1 cellular context compared by ENCODE assay signal in the genomic region with DNA sequence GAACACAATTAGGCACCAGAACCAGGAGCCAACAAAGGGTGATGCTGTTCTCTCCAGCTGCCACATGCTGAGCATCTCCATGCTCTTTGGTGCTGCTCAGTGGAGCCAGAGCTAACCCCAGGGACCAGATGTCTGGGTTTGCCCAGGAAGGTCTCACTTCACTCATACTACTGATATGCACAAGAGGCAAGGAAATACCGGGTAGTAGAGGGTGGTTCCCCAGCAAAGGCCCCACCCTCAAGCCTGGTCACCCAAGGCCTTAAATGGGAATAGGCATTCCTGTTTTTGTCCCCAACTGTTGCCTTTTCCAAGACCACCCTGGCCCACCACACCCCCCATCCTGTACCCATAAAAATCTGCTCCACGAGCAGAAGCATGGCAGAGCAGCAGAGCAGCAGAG.
TF ChIP-seq lines count a peak whose summit lies in the region.

No MANE protein-coding gene starts in this region.

TF ChIP-seq in GM12878, 131 proteins besides CTCF, POLR2A, EP300 and RAD21 (continued from another document and continues in another):
- TF ChIP-seq, protein P1, sequence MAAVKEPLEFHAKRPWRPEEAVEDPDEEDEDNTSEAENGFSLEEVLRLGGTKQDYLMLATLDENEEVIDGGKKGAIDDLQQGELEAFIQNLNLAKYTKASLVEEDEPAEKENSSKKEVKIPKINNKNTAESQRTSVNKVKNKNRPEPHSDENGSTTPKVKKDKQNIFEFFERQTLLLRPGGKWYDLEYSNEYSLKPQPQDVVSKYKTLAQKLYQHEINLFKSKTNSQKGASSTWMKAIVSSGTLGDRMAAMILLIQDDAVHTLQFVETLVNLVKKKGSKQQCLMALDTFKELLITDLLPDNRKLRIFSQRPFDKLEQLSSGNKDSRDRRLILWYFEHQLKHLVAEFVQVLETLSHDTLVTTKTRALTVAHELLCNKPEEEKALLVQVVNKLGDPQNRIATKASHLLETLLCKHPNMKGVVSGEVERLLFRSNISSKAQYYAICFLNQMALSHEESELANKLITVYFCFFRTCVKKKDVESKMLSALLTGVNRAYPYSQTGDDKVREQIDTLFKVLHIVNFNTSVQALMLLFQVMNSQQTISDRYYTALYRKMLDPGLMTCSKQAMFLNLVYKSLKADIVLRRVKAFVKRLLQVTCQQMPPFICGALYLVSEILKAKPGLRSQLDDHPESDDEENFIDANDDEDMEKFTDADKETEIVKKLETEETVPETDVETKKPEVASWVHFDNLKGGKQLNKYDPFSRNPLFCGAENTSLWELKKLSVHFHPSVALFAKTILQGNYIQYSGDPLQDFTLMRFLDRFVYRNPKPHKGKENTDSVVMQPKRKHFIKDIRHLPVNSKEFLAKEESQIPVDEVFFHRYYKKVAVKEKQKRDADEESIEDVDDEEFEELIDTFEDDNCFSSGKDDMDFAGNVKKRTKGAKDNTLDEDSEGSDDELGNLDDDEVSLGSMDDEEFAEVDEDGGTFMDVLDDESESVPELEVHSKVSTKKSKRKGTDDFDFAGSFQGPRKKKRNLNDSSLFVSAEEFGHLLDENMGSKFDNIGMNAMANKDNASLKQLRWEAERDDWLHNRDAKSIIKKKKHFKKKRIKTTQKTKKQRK (IDR thresholded peaks at IDR 0.05; ENCODE audit: low read depth, low read length) = no peak
- TF ChIP-seq, protein P2, sequence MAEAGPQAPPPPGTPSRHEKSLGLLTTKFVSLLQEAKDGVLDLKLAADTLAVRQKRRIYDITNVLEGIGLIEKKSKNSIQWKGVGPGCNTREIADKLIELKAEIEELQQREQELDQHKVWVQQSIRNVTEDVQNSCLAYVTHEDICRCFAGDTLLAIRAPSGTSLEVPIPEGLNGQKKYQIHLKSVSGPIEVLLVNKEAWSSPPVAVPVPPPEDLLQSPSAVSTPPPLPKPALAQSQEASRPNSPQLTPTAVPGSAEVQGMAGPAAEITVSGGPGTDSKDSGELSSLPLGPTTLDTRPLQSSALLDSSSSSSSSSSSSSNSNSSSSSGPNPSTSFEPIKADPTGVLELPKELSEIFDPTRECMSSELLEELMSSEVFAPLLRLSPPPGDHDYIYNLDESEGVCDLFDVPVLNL (IDR thresholded peaks at IDR 0.05; ENCODE audit: low read depth, low read length) = no peak
- TF ChIP-seq BRCA1 (IDR thresholded peaks at IDR 0.05; ENCODE audit: low read depth, low read length) (no peak), TAF1 (IDR thresholded peaks at IDR 0.05; ENCODE audit: borderline replicate concordance, low read depth, low read length) (no peak), ZNF384 (IDR thresholded peaks at IDR 0.05; ENCODE audit: borderline replicate concordance, low read depth, low read length) (no peak), TCF7 (IDR thresholded peaks at IDR 0.05; ENCODE audit: borderline replicate concordance) (no peak), RUNX3 (IDR thresholded peaks at IDR 0.05; ENCODE audit: low read length) (peak; percentile 52; the same call in 1 of the 2 replicates), IKZF1 (conservative IDR thresholded peaks at IDR 0.05) (peak; percentile 35), DPF2 (IDR thresholded peaks at IDR 0.05) (no peak), NR2F1 (conservative IDR thresholded peaks at IDR 0.05) (no peak), RELA (IDR thresholded peaks at IDR 0.05; ENCODE audit: borderline replicate concordance, partially characterized antibody) (no peak), EED (IDR thresholded peaks at IDR 0.05; ENCODE audit: low read depth) (peak; percentile 82), SREBF2 (IDR thresholded peaks at IDR 0.05; ENCODE audit: low read length) (no peak), HDAC2 (IDR thresholded peaks at IDR 0.05) (no peak), SRF (IDR thresholded peaks at IDR 0.05; ENCODE audit: low read depth in 2 of 2, low read length in 2 of 2) (peak in 1 of 2 experiments; percentile 65; a peak in 1 of 4 replicates), ASH2L (IDR thresholded peaks at IDR 0.05; ENCODE audit: borderline replicate concordance, low read depth) (no peak), SREBF1 (IDR thresholded peaks at IDR 0.05; ENCODE audit: low read length) (no peak), GABPA (IDR thresholded peaks at IDR 0.05; ENCODE audit: low read depth) (no peak), CREB1 (IDR thresholded peaks at IDR 0.05; ENCODE audit: low read depth) (no peak), TCF3 (IDR thresholded peaks at IDR 0.05; ENCODE audit: borderline replicate concordance, insufficient read depth, low read depth, low read length) (0 out of 2 replicates have a peak, but pooled peaks have one; percentile 50), RFX5 (IDR thresholded peaks at IDR 0.05; ENCODE audit: low read depth, low read length) (no peak), MEF2B (IDR thresholded peaks at IDR 0.05; ENCODE audit: partially characterized antibody, poor library complexity, severe bottlenecking) (no peak), KAT2A (conservative IDR thresholded peaks at IDR 0.05; ENCODE audit: control insufficient read depth, low read depth, low read length) (no peak)
- TF ChIP-seq, protein P3, sequence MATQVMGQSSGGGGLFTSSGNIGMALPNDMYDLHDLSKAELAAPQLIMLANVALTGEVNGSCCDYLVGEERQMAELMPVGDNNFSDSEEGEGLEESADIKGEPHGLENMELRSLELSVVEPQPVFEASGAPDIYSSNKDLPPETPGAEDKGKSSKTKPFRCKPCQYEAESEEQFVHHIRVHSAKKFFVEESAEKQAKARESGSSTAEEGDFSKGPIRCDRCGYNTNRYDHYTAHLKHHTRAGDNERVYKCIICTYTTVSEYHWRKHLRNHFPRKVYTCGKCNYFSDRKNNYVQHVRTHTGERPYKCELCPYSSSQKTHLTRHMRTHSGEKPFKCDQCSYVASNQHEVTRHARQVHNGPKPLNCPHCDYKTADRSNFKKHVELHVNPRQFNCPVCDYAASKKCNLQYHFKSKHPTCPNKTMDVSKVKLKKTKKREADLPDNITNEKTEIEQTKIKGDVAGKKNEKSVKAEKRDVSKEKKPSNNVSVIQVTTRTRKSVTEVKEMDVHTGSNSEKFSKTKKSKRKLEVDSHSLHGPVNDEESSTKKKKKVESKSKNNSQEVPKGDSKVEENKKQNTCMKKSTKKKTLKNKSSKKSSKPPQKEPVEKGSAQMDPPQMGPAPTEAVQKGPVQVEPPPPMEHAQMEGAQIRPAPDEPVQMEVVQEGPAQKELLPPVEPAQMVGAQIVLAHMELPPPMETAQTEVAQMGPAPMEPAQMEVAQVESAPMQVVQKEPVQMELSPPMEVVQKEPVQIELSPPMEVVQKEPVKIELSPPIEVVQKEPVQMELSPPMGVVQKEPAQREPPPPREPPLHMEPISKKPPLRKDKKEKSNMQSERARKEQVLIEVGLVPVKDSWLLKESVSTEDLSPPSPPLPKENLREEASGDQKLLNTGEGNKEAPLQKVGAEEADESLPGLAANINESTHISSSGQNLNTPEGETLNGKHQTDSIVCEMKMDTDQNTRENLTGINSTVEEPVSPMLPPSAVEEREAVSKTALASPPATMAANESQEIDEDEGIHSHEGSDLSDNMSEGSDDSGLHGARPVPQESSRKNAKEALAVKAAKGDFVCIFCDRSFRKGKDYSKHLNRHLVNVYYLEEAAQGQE (IDR thresholded peaks at IDR 0.05; ENCODE audit: low read depth, low read length) = no peak
- TF ChIP-seq, protein P4, sequence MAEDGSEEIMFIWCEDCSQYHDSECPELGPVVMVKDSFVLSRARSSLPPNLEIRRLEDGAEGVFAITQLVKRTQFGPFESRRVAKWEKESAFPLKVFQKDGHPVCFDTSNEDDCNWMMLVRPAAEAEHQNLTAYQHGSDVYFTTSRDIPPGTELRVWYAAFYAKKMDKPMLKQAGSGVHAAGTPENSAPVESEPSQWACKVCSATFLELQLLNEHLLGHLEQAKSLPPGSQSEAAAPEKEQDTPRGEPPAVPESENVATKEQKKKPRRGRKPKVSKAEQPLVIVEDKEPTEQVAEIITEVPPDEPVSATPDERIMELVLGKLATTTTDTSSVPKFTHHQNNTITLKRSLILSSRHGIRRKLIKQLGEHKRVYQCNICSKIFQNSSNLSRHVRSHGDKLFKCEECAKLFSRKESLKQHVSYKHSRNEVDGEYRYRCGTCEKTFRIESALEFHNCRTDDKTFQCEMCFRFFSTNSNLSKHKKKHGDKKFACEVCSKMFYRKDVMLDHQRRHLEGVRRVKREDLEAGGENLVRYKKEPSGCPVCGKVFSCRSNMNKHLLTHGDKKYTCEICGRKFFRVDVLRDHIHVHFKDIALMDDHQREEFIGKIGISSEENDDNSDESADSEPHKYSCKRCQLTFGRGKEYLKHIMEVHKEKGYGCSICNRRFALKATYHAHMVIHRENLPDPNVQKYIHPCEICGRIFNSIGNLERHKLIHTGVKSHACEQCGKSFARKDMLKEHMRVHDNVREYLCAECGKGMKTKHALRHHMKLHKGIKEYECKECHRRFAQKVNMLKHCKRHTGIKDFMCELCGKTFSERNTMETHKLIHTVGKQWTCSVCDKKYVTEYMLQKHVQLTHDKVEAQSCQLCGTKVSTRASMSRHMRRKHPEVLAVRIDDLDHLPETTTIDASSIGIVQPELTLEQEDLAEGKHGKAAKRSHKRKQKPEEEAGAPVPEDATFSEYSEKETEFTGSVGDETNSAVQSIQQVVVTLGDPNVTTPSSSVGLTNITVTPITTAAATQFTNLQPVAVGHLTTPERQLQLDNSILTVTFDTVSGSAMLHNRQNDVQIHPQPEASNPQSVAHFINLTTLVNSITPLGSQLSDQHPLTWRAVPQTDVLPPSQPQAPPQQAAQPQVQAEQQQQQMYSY (CRISPR knock-in tag; IDR thresholded peaks at IDR 0.05) = no peak
- TF ChIP-seq, protein P5, sequence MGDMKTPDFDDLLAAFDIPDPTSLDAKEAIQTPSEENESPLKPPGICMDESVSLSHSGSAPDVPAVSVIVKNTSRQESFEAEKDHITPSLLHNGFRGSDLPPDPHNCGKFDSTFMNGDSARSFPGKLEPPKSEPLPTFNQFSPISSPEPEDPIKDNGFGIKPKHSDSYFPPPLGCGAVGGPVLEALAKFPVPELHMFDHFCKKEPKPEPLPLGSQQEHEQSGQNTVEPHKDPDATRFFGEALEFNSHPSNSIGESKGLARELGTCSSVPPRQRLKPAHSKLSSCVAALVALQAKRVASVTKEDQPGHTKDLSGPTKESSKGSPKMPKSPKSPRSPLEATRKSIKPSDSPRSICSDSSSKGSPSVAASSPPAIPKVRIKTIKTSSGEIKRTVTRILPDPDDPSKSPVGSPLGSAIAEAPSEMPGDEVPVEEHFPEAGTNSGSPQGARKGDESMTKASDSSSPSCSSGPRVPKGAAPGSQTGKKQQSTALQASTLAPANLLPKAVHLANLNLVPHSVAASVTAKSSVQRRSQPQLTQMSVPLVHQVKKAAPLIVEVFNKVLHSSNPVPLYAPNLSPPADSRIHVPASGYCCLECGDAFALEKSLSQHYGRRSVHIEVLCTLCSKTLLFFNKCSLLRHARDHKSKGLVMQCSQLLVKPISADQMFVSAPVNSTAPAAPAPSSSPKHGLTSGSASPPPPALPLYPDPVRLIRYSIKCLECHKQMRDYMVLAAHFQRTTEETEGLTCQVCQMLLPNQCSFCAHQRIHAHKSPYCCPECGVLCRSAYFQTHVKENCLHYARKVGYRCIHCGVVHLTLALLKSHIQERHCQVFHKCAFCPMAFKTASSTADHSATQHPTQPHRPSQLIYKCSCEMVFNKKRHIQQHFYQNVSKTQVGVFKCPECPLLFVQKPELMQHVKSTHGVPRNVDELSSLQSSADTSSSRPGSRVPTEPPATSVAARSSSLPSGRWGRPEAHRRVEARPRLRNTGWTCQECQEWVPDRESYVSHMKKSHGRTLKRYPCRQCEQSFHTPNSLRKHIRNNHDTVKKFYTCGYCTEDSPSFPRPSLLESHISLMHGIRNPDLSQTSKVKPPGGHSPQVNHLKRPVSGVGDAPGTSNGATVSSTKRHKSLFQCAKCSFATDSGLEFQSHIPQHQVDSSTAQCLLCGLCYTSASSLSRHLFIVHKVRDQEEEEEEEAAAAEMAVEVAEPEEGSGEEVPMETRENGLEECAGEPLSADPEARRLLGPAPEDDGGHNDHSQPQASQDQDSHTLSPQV (IDR thresholded peaks at IDR 0.05) = no peak
- TF ChIP-seq, protein P6, sequence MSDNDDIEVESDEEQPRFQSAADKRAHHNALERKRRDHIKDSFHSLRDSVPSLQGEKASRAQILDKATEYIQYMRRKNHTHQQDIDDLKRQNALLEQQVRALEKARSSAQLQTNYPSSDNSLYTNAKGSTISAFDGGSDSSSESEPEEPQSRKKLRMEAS (IDR thresholded peaks at IDR 0.05; ENCODE audit: low read depth, low read length) = no peak
- TF ChIP-seq, protein P7, sequence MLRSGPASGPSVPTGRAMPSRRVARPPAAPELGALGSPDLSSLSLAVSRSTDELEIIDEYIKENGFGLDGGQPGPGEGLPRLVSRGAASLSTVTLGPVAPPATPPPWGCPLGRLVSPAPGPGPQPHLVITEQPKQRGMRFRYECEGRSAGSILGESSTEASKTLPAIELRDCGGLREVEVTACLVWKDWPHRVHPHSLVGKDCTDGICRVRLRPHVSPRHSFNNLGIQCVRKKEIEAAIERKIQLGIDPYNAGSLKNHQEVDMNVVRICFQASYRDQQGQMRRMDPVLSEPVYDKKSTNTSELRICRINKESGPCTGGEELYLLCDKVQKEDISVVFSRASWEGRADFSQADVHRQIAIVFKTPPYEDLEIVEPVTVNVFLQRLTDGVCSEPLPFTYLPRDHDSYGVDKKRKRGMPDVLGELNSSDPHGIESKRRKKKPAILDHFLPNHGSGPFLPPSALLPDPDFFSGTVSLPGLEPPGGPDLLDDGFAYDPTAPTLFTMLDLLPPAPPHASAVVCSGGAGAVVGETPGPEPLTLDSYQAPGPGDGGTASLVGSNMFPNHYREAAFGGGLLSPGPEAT (IDR thresholded peaks at IDR 0.05; ENCODE audit: low read depth) = no peak
- TF ChIP-seq, protein P8, sequence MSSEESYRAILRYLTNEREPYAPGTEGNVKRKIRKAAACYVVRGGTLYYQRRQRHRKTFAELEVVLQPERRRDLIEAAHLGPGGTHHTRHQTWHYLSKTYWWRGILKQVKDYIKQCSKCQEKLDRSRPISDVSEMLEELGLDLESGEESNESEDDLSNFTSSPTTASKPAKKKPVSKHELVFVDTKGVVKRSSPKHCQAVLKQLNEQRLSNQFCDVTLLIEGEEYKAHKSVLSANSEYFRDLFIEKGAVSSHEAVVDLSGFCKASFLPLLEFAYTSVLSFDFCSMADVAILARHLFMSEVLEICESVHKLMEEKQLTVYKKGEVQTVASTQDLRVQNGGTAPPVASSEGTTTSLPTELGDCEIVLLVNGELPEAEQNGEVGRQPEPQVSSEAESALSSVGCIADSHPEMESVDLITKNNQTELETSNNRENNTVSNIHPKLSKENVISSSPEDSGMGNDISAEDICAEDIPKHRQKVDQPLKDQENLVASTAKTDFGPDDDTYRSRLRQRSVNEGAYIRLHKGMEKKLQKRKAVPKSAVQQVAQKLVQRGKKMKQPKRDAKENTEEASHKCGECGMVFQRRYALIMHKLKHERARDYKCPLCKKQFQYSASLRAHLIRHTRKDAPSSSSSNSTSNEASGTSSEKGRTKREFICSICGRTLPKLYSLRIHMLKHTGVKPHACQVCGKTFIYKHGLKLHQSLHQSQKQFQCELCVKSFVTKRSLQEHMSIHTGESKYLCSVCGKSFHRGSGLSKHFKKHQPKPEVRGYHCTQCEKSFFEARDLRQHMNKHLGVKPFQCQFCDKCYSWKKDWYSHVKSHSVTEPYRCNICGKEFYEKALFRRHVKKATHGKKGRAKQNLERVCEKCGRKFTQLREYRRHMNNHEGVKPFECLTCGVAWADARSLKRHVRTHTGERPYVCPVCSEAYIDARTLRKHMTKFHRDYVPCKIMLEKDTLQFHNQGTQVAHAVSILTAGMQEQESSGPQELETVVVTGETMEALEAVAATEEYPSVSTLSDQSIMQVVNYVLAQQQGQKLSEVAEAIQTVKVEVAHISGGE (CRISPR knock-in tag; IDR thresholded peaks at IDR 0.05) = no peak
